ENCODE assay signal across 14 cellular contexts in genomic region chr16:54431997-54432367, GRCh38.
"Had no signal": no experiment of that assay in that cellular context is flagged by ENCODE, and none has a peak within 500 bp of the region (broad histone marks: within the 10 kb centered on the region; RNA-seq: fewer than 3 reads in every experiment).

No MANE protein-coding gene starts in this region.

- H3K27me3 ChIP-seq: brain microvascular endothelial cell had no signal

- H3K4me3 Mint-ChIP-seq: activated CD4-positive, alpha-beta T cell treated with anti-CD3 and anti-CD28 coated beads, Interleukin-2, amount 10 ng/mL, durations not matched to agents 24 days and 14 days; activated T-helper 17 cell treated with anti-CD3 and anti-CD28 coated beads, Interleukin-2, amount 50 U/mL, for 72 hours; dendritic cell treated with granulocyte-macrophage colony-stimulating factor and Interleukin-4, amounts not matched to agents 40 ng/mL and 50 ng/mL, for 4 days; WTC11 had no signal

- H3K4me1 ChIP-seq: sigmoid colon had no signal

- H3K27ac Mint-ChIP-seq: activated CD4-positive, alpha-beta T cell treated with anti-CD3 and anti-CD28 coated beads, Interleukin-2, amount 10 ng/mL, durations not matched to agents 24 days and 14 days; activated T-helper 17 cell treated with anti-CD3 and anti-CD28 coated beads, Interleukin-2, amount 50 U/mL, for 72 hours; dendritic cell treated with granulocyte-macrophage colony-stimulating factor and Interleukin-4, amounts not matched to agents 40 ng/mL and 50 ng/mL, for 4 days; WTC11 had no signal

- H3K9me3 Mint-ChIP-seq: activated CD4-positive, alpha-beta T cell treated with anti-CD3 and anti-CD28 coated beads, Interleukin-2, amount 10 ng/mL, durations not matched to agents 24 days and 14 days; dendritic cell treated with granulocyte-macrophage colony-stimulating factor and Interleukin-4, amounts not matched to agents 40 ng/mL and 50 ng/mL, for 4 days had no signal

- H3K36me3 ChIP-seq: brain microvascular endothelial cell, sigmoid colon had no signal

- H3K4me3 ChIP-seq: hepatocyte, sigmoid colon had no signal

- ATAC-seq: activated T-helper 17 cell treated with anti-CD3 and anti-CD28 coated beads, Interleukin-2, amount 50 U/mL, for 72 hours; left ventricle myocardium superior; WTC11 had no signal

- H2AFZ ChIP-seq: hepatocyte had no signal

- H3K27ac ChIP-seq: hepatocyte, sigmoid colon had no signal

- H3K4me1 Mint-ChIP-seq: activated CD4-positive, alpha-beta T cell treated with anti-CD3 and anti-CD28 coated beads, Interleukin-2, amount 10 ng/mL, durations not matched to agents 24 days and 14 days; activated T-helper 17 cell treated with anti-CD3 and anti-CD28 coated beads, Interleukin-2, amount 50 U/mL, for 72 hours had no signal

- DNase-seq: activated CD4-positive, alpha-beta T cell treated with anti-CD3 and anti-CD28 coated beads, Interleukin-2, amount 10 ng/mL, durations not matched to agents 24 days and 14 days; activated naive CD4-positive, alpha-beta T cell treated with anti-CD3 and anti-CD28 coated beads, Interleukin-2, amount 50 U/mL, for 16 hours; brain microvascular endothelial cell; cerebellar nuclear complex; erythroblast; kidney; left ventricle myocardium superior; sigmoid colon; stimulated activated CD4-positive, alpha-beta T cell treated with anti-CD3 and anti-CD28 coated beads, Interleukin-2, amount 100 ng/mL, for 24 hours; stimulated activated naive CD4-positive, alpha-beta T cell had no signal

- H3K79me2 ChIP-seq: hepatocyte had no signal

- H3K4me2 ChIP-seq: hepatocyte had no signal
